14 cellular contexts compared by ENCODE assay signal in the genomic region with DNA sequence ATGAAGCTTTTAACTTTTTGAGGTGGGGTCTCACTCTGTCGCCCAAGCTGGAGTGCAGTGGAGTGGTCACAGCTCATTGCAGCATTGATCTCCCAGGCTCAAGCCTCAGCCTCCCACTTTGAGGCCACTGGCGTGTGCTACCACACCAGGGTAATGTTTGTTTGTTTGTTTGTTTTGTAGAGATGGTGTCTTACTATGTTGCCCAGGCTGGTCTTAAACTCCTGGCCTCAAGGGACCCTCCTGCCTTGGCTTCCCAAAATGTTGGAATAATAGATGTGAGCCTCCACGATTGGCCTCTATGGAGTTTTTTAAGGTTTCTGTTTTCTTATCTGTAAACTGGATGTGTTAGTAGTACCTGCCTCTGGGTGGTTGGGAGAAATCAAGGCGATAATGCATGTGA. TPM values are rescaled to one million over a fixed set of nuclear protein-coding genes. Genes with fewer than 3 reads are reported as not detected.
DNase-seq lines count a peak whose midpoint lies in the region; ATAC-seq and TF ChIP-seq lines count a peak whose summit lies in the region.
"Had no signal": no experiment of that assay in that cellular context is flagged by ENCODE, and none has a peak within 500 bp of the region (broad histone marks: within the 10 kb centered on the region; RNA-seq: fewer than 3 reads in every experiment).

No MANE protein-coding gene starts in this region.

- H3K4me3 ChIP-seq in cardiac muscle cell (no peak overlapping the region), uterus (no peak overlapping the region), OCI-LY7 (ENCODE audit: low read depth, low read length, poor library complexity, severe bottlenecking) (no peak overlapping the region)

- H3K4me3 Mint-ChIP-seq in activated naive CD8-positive, alpha-beta T cell treated with anti-CD3 and anti-CD28 coated beads, Interleukin-2, amount 50 U/mL, for 24 hours: peak overlapping the region; percentile 27
- H3K4me3 Mint-ChIP-seq in natural killer cell: peak overlapping the region; percentile 79

- H3K27ac ChIP-seq in cardiac muscle cell (peak overlapping the region; percentile 82), uterus (peak overlapping the region; percentile 93 to 98), OCI-LY7 (ENCODE audit: low read depth, low read length, poor library complexity, severe bottlenecking) (no peak overlapping the region)
- H3K27ac ChIP-seq: KMS-11 had no signal

- peaks cover 88% of the 10 kb centered on the region for H3K4me1 Mint-ChIP-seq in activated naive CD8-positive, alpha-beta T cell treated with anti-CD3 and anti-CD28 coated beads, Interleukin-2, amount 50 U/mL, for 24 hours
- peaks cover 65 to 68% of the 10 kb centered on the region in 2 donors for H3K4me1 Mint-ChIP-seq in natural killer cell

- CTCF ChIA-PET in OCI-LY7 (lab: Charles Lee; ENCODE audit: unreplicated experiment): no interaction called here

- TF ChIP-seq CTCF in cardiac muscle cell (IDR thresholded peaks at IDR 0.05; ENCODE audit: low read depth, low read length) (no peak), natural killer cell (IDR thresholded peaks at IDR 0.05) (no peak), uterus (IDR thresholded peaks at IDR 0.05) (no peak), OCI-LY7 (conservative IDR thresholded peaks at IDR 0.05; ENCODE audit: low read length) (no peak)

- peaks cover 42% of the 10 kb centered on the region for H3K36me3 Mint-ChIP-seq in activated naive CD8-positive, alpha-beta T cell treated with anti-CD3 and anti-CD28 coated beads, Interleukin-2, amount 50 U/mL, for 24 hours (ENCODE audit: low read depth)
- no peaks in the 10 kb centered on the region for H3K36me3 Mint-ChIP-seq in natural killer cell

- intact Hi-C loops in Right ventricle myocardium inferior (cut with DNase I): no loop called here
- intact Hi-C loops in natural killer cell (cut with micrococcal nuclease): loop anchor here (2.0 to 5.0 kb wide), 2 partner anchors 20 to 37 kb away; no protein-coding TSS in a partner anchor
- intact Hi-C loops in uterus (cut with DNase I; ENCODE audit: low total_unique reads): no loop called here
- intact Hi-C loops in OCI-LY7 (cut with micrococcal nuclease; ENCODE audit: unreplicated experiment): no loop called here

- no peaks in the 10 kb centered on the region for H3K27me3 ChIP-seq in cardiac muscle cell
- no peaks in the 10 kb centered on the region for H3K27me3 ChIP-seq in uterus

- H3K9me3 ChIP-seq in cardiac muscle cell (ENCODE audit: low read depth) (no peaks in the 10 kb centered on the region), uterus (no peaks in the 10 kb centered on the region), OCI-LY7 (ENCODE audit: low read length) (no peaks in the 10 kb centered on the region)

- DNase-seq in cardiac muscle cell (ENCODE audit: low read depth in 1 of 2, low spot score in 1 of 2): no peak
- no peak for DNase-seq in Right ventricle myocardium inferior (ENCODE audit: missing footprints)
- no peak for DNase-seq in activated naive CD8-positive, alpha-beta T cell treated with anti-CD3 and anti-CD28 coated beads, Interleukin-2, amount 50 U/mL, for 24 hours
- DNase-seq in natural killer cell: no peak
- DNase-seq in uterus: peak in 1 of 2 donors; percentile 1
- DNase-seq in NCI-H69 (lab: John Stamatoyannopoulos, UW): no peak
- DNase-seq in OCI-LY7 (ENCODE audit: low spot score): no peak
- no peak for DNase-seq in NCI-H226
- DNase-seq: activated CD8-positive, alpha-beta memory T cell treated with anti-CD3 and anti-CD28 coated beads for 24 hours; AML-193; GDM1; NCI-H2029 treated with DMSO at 0.1 percent for 48 hours had no signal

- no peak for ATAC-seq in Right ventricle myocardium inferior
- no peak for ATAC-seq in activated naive CD8-positive, alpha-beta T cell treated with anti-CD3 and anti-CD28 coated beads, Interleukin-2, amount 50 U/mL, for 24 hours
- ATAC-seq in natural killer cell: no peak
- ATAC-seq: sciatic nerve had no signal

- no peaks in the 10 kb centered on the region for H3K9me2 ChIP-seq in OCI-LY7 (ENCODE audit: insufficient read depth, low read length)

- H3K36me3 ChIP-seq in cardiac muscle cell: peaks cover 3% of the 10 kb centered on the region
- H3K36me3 ChIP-seq in uterus: no peaks in the 10 kb centered on the region
- H3K36me3 ChIP-seq in OCI-LY7 (ENCODE audit: insufficient read depth, low read length): peaks cover 56% of the 10 kb centered on the region

- no peaks in the 10 kb centered on the region for H3K9me3 Mint-ChIP-seq in activated naive CD8-positive, alpha-beta T cell treated with anti-CD3 and anti-CD28 coated beads, Interleukin-2, amount 50 U/mL, for 24 hours
- H3K9me3 Mint-ChIP-seq in natural killer cell: no peaks in the 10 kb centered on the region

- no peak overlapping the region for H2AFZ ChIP-seq in OCI-LY7 (ENCODE audit: low read length)

- no TSS peak for BruUV-seq in OCI-LY7 (replicated peaks; lab: Mats Ljungman, UMichigan)

- H3K4me1 ChIP-seq in cardiac muscle cell (ENCODE audit: low read depth) (peaks cover 38% of the 10 kb centered on the region), uterus (peaks cover 27 to 40% of the 10 kb centered on the region in 2 donors), OCI-LY7 (ENCODE audit: insufficient read depth, low read length, poor library complexity, severe bottlenecking) (no peaks in the 10 kb centered on the region)

- no peaks in the 10 kb centered on the region; the same call in 1 of the 2 replicates for H4K20me1 ChIP-seq in OCI-LY7 (ENCODE audit: insufficient read depth, low read length)

- no peak overlapping the region for H3K4me2 ChIP-seq in OCI-LY7 (ENCODE audit: low read length)
- H3K4me2 ChIP-seq: KMS-11 had no signal

- H3K79me2 ChIP-seq in OCI-LY7 (ENCODE audit: insufficient read depth, low read depth, low read length): peaks cover 10% of the 10 kb centered on the region; the same call in 1 of the 2 replicates

- POLR2A ChIA-PET in OCI-LY7 (lab: Charles Lee): no interaction called here

- H3K27ac Mint-ChIP-seq in activated naive CD8-positive, alpha-beta T cell treated with anti-CD3 and anti-CD28 coated beads, Interleukin-2, amount 50 U/mL, for 24 hours: peak overlapping the region; percentile 99
- peak overlapping the region; percentile 94 to 95 for H3K27ac Mint-ChIP-seq in natural killer cell

- TF ChIP-seq POLR2A in uterus (IDR thresholded peaks at IDR 0.05): no peak

- no peaks in the 10 kb centered on the region for H3K27me3 Mint-ChIP-seq in activated naive CD8-positive, alpha-beta T cell treated with anti-CD3 and anti-CD28 coated beads, Interleukin-2, amount 50 U/mL, for 24 hours
- no peaks in the 10 kb centered on the region for H3K27me3 Mint-ChIP-seq in natural killer cell (ENCODE audit: low read depth in 2 of 2)

RNA-seq across cellular contexts. Expression of a gene that starts 41.4 kb away (rescaled TPM):
- total RNA-seq in cardiac muscle cell (41.9 and 45.1 TPM in 2 replicates), Right ventricle myocardium inferior (38.1 TPM), natural killer cell (100 to 1,000 TPM; 269 to 291 (median 270) TPM), uterus (100 to 1,000 TPM in 1 of 4 donors, 10 to 100 TPM in 3; 16.5 to 110 (median 38.6) TPM), OCI-LY7 (2022) (62.5 and 79.2 TPM in 2 replicates)
- 45.3 and 59.5 TPM in 2 replicates for polyA plus RNA-seq in cardiac muscle cell
- total RNA-seq in OCI-LY7 (2014; rRNA removed; shearing (Covaris generic)): 26.7 and 28.7 TPM in 2 replicates

RNA-seq across cellular contexts. Expression of a gene that starts 53.2 kb away (rescaled TPM):
- total RNA-seq in cardiac muscle cell (53.3 and 55.0 TPM in 2 replicates), Right ventricle myocardium inferior (12.4 TPM), natural killer cell (10 to 100 TPM; 26.5 to 53.0 (median 31.0) TPM), uterus (10 to 100 TPM; 14.1 to 73.8 (median 42.7) TPM), OCI-LY7 (2022) (32.9 and 38.1 TPM in 2 replicates)
- polyA plus RNA-seq in cardiac muscle cell: 31.9 and 33.8 TPM in 2 replicates
- 11.4 and 14.8 TPM in 2 replicates for total RNA-seq in OCI-LY7 (2014; rRNA removed; shearing (Covaris generic))
